Comparison of ENCODE assay signal across 1 cellular context in genomic region chr20:2920473-2920872, GRCh38.
TF ChIP-seq lines count a peak whose summit lies in the region.

No MANE protein-coding gene starts in this region.

TF ChIP-seq in HCT116, 20 proteins besides CTCF, POLR2A, EP300 and RAD21:
- TF ChIP-seq YY1 (IDR thresholded peaks at IDR 0.05; ENCODE audit: extremely low read depth, insufficient replicate concordance, low read depth, low read length) (no peak), EZH2phosphoT487 (IDR thresholded peaks at IDR 0.05; ENCODE audit: borderline replicate concordance) (no peak), SRF (IDR thresholded peaks at IDR 0.05; ENCODE audit: low read depth) (no peak), JUND (IDR thresholded peaks at IDR 0.05) (no peak), FOSL1 (IDR thresholded peaks at IDR 0.05; ENCODE audit: low read depth) (no peak)
